1 cellular context compared by ENCODE assay signal in the genomic region with DNA sequence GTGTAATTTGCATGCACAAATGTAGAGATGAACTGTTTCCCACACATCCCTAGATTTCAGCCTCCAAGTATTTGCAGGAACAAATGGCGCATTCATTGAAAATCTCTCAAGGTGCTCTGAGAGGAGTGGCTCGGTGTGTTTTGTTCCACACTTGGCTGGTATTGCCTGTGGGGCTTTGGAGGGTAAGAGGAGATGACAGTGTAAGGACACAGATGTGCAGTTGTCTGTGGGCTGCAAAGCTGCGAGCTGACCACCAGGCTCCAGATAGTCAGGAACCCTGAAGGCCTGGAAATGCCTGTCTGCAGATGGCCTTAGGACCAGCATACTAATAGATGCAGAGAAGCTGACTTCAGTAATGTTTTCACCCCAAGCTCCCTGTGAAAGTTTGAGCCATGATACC.
TF ChIP-seq lines count a peak whose summit lies in the region.

No MANE protein-coding gene starts in this region.

TF ChIP-seq in K562, 482 proteins besides CTCF, POLR2A, EP300 and RAD21:
- TF ChIP-seq POLR2B (IDR thresholded peaks at IDR 0.05; ENCODE audit: low read depth, partially characterized antibody) (no peak), CREM (IDR thresholded peaks at IDR 0.05; ENCODE audit: low read depth) (no peak), ZNF778 (CRISPR knock-in tag; IDR thresholded peaks at IDR 0.05) (no peak), ZNF830 (CRISPR knock-in tag; IDR thresholded peaks at IDR 0.05) (no peak), MBD2 (IDR thresholded peaks at IDR 0.05; ENCODE audit: borderline replicate concordance, low read depth) (no peak), RREB1 (CRISPR knock-in tag; IDR thresholded peaks at IDR 0.05) (no peak), SNAPC5 (CRISPR knock-in tag; IDR thresholded peaks at IDR 0.05) (no peak), HDAC1 (IDR thresholded peaks at IDR 0.05) (no peak), STAT6 (CRISPR knock-in tag; IDR thresholded peaks at IDR 0.05) (no peak), ZNF444 (CRISPR knock-in tag; IDR thresholded peaks at IDR 0.05) (no peak), E2F3 (CRISPR knock-in tag; IDR thresholded peaks at IDR 0.05) (no peak), ZNF507 (tag; conservative IDR thresholded peaks at IDR 0.05) (no peak), HDGF (IDR thresholded peaks at IDR 0.05) (no peak), ZNF134 (CRISPR knock-in tag; conservative IDR thresholded peaks at IDR 0.05) (no peak), HEY1 (CRISPR knock-in tag; IDR thresholded peaks at IDR 0.05; ENCODE audit: borderline replicate concordance) (no peak)
- TF ChIP-seq, protein P1, sequence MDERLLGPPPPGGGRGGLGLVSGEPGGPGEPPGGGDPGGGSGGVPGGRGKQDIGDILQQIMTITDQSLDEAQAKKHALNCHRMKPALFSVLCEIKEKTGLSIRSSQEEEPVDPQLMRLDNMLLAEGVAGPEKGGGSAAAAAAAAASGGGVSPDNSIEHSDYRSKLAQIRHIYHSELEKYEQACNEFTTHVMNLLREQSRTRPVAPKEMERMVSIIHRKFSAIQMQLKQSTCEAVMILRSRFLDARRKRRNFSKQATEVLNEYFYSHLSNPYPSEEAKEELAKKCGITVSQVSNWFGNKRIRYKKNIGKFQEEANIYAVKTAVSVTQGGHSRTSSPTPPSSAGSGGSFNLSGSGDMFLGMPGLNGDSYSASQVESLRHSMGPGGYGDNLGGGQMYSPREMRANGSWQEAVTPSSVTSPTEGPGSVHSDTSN (CRISPR knock-in tag; IDR thresholded peaks at IDR 0.05; ENCODE audit: low read depth) = no peak
- TF ChIP-seq, protein P1 (tag; conservative IDR thresholded peaks at IDR 0.05; ENCODE audit: low read depth) = no peak
- TF ChIP-seq, protein P2, sequence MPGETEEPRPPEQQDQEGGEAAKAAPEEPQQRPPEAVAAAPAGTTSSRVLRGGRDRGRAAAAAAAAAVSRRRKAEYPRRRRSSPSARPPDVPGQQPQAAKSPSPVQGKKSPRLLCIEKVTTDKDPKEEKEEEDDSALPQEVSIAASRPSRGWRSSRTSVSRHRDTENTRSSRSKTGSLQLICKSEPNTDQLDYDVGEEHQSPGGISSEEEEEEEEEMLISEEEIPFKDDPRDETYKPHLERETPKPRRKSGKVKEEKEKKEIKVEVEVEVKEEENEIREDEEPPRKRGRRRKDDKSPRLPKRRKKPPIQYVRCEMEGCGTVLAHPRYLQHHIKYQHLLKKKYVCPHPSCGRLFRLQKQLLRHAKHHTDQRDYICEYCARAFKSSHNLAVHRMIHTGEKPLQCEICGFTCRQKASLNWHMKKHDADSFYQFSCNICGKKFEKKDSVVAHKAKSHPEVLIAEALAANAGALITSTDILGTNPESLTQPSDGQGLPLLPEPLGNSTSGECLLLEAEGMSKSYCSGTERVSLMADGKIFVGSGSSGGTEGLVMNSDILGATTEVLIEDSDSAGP (CRISPR knock-in tag; IDR thresholded peaks at IDR 0.05) = no peak
TF ChIP-seq in K562: peak in this region for 0.
